Comparison of ENCODE assay signal across 24 cellular contexts in genomic region chr22:22229683-22230420, GRCh38. TPM values are rescaled to one million over a fixed set of nuclear protein-coding genes. Genes with fewer than 3 reads are reported as not detected.
"Had no signal": no experiment of that assay in that cellular context is flagged by ENCODE, and none has a peak within 500 bp of the region (broad histone marks: within the 10 kb centered on the region; RNA-seq: fewer than 3 reads in every experiment).

No MANE protein-coding gene starts in this region.

- H3K27ac ChIP-seq: brain microvascular endothelial cell, cardiac muscle cell had no signal

- H3K36me3 Mint-ChIP-seq: activated CD8-positive, alpha-beta memory T cell treated with anti-CD3 and anti-CD28 coated beads, Interleukin-2, amount 10 ng/mL, durations not matched to agents 7 days and 5 days; activated naive CD8-positive, alpha-beta T cell; WTC11 had no signal

- H3K4me1 Mint-ChIP-seq: T-helper 17 cell, WTC11 had no signal

- H3K4me3 Mint-ChIP-seq: activated CD8-positive, alpha-beta memory T cell treated with anti-CD3 and anti-CD28 coated beads, Interleukin-2, amount 10 ng/mL, durations not matched to agents 7 days and 5 days; activated CD8-positive, alpha-beta T cell treated with anti-CD3 and anti-CD28 coated beads, Interleukin-2, amount 10 ng/mL, durations not matched to agents 7 days and 5 days; activated naive CD8-positive, alpha-beta T cell; activated T-cell treated with anti-CD3 and anti-CD28 coated beads, Interleukin-2, amount 50 U/mL, for 4 hours; T-helper 17 cell; WTC11 had no signal

- H3K9me3 Mint-ChIP-seq: activated T-cell treated with anti-CD3 and anti-CD28 coated beads, Interleukin-2, amount 50 U/mL, for 4 hours; WTC11 had no signal

- H3K36me3 ChIP-seq: brain microvascular endothelial cell, cardiac muscle cell had no signal

- DNase-seq: activated CD4-positive, alpha-beta T cell treated with anti-CD3 and anti-CD28 coated beads for 48 hours; activated CD4-positive, alpha-beta T cell treated with anti-CD3 and anti-CD28 coated beads, Interleukin-2, amount 50 U/mL, for 4 hours; activated CD4-positive, CD25-positive, alpha-beta regulatory T cell treated with anti-CD3 and anti-CD28 coated beads, Interleukin-2, amount 50 U/mL, for 72 hours; activated CD8-positive, alpha-beta memory T cell treated with anti-CD3 and anti-CD28 coated beads, Interleukin-2, amount 10 ng/mL, durations not matched to agents 7 days and 5 days; activated CD8-positive, alpha-beta T cell treated with anti-CD3 and anti-CD28 coated beads, Interleukin-2, amount 10 ng/mL, durations not matched to agents 7 days and 5 days; activated effector memory CD4-positive, alpha-beta T cell treated with anti-CD3 and anti-CD28 coated beads, Interleukin-2, amount 50 U/mL, for 16 hours; activated naive CD4-positive, alpha-beta T cell treated with Interleukin-2 at 50 U/mL for 16 hours; activated T-cell treated with anti-CD3 and anti-CD28 coated beads, Interleukin-2, amount 50 U/mL, for 4 hours; brain microvascular endothelial cell; Karpas-422; MM.1S; NCI-H1105; NCI-H1436; NCI-H1694 treated with DMSO at 0.1 percent for 48 hours; NCI-H2029 treated with DMSO at 0.1 percent for 48 hours; NCI-H510A treated with DMSO at 0.1 percent for 48 hours; NCI-H69; SHP77; T-helper 17 cell; T-helper 9 cell had no signal

- H3K4me3 ChIP-seq: cardiac muscle cell had no signal

- H3K27ac Mint-ChIP-seq: activated CD8-positive, alpha-beta memory T cell treated with anti-CD3 and anti-CD28 coated beads, Interleukin-2, amount 10 ng/mL, durations not matched to agents 7 days and 5 days; activated CD8-positive, alpha-beta T cell treated with anti-CD3 and anti-CD28 coated beads, Interleukin-2, amount 10 ng/mL, durations not matched to agents 7 days and 5 days; activated naive CD8-positive, alpha-beta T cell; T-helper 17 cell; WTC11 had no signal

- H3K27me3 ChIP-seq: brain microvascular endothelial cell had no signal

- ATAC-seq: activated CD8-positive, alpha-beta memory T cell treated with anti-CD3 and anti-CD28 coated beads, Interleukin-2, amount 10 ng/mL, durations not matched to agents 7 days and 5 days; activated CD8-positive, alpha-beta T cell treated with anti-CD3 and anti-CD28 coated beads, Interleukin-2, amount 10 ng/mL, durations not matched to agents 7 days and 5 days; activated T-cell treated with anti-CD3 and anti-CD28 coated beads, Interleukin-2, amount 50 U/mL, for 4 hours; T-helper 17 cell; WTC11 had no signal

RNA-seq across cellular contexts. Expression of gene VPREB1, which starts 14.7 kb away (rescaled TPM):
- total RNA-seq: activated CD8-positive, alpha-beta memory T cell treated with anti-CD3 and anti-CD28 coated beads, Interleukin-2, amount 10 ng/mL, durations not matched to agents 7 days and 5 days; activated CD8-positive, alpha-beta T cell treated with anti-CD3 and anti-CD28 coated beads, Interleukin-2, amount 10 ng/mL, durations not matched to agents 7 days and 5 days; activated T-cell treated with anti-CD3 and anti-CD28 coated beads, Interleukin-2, amount 50 U/mL, for 4 hours; cardiac muscle cell; SK-MEL-5; T-helper 17 cell; WTC11 had no signal
- polyA plus RNA-seq: cardiac muscle cell had no signal
